Comparison of ENCODE assay signal across 9 cellular contexts in the genomic region with DNA sequence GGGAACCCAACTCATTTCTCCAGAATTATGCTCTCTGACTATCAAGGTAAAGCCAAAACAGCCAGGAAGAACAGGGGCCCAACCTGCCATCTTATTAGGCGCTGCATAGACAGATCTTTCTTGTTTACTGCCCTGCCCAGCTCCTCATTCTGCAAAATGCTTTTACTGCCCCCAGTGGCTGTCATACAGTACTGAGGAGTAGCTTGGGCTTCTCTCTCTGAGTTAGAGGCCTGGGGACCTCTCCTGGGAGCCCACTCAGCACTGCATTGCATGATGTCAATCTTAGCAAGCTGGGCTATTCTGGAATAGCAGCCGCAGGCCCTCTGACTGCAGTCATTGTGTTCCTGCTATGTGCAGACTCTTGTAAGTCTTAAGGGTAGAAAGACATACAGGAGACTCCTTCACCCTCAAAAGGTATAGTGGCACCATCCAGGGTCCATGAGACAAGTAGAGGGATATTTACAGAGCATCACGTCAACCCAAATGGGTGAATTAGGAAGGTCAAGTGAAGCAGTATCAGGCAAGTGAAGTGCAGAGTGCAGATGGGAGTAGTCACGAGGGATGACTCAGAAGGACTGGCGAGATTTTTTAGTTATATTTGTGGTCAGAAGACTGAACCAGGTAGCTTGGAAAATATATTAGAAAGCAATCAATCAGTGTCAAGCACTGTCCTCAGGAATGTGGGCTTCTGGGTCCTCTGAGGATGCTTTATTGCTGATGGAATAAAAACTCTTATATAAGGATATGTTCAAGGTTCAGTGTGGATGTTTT.
DNase-seq lines count a peak whose midpoint lies in the region; ATAC-seq and TF ChIP-seq lines count a peak whose summit lies in the region.
"Had no signal": no experiment of that assay in that cellular context is flagged by ENCODE, and none has a peak within 500 bp of the region (broad histone marks: within the 10 kb centered on the region; RNA-seq: fewer than 3 reads in every experiment).

No MANE protein-coding gene starts in this region.

- peak; percentile 9 for TF ChIP-seq CTCF in HL-60 (IDR thresholded peaks at IDR 0.05; ENCODE audit: insufficient read depth, low read length)
- TF ChIP-seq CTCF in astrocyte of the spinal cord (IDR thresholded peaks at IDR 0.05; ENCODE audit: low read depth, low read length): peak; percentile 26

- H3K27me3 ChIP-seq in HL-60 (ENCODE audit: insufficient read depth, poor library complexity, severe bottlenecking): no peaks in the 10 kb centered on the region

- DNase-seq in NCI-H1105 (lab: John Stamatoyannopoulos, UW) (peak; percentile 0), NCI-H1105 treated with DMSO at 0.1 percent for 48 hours (lab: John Stamatoyannopoulos, UW) (no peak), HL-60 (ENCODE audit: low read depth in 1 of 2, low spot score in 1 of 2) (no peak), astrocyte of the spinal cord (ENCODE audit: low read depth, low spot score) (no peak), renal cortical epithelial cell (ENCODE audit: low read depth) (peak; percentile 3), SIG-M5 (lab: John Stamatoyannopoulos, UW) (no peak), immature natural killer cell (no peak)
- DNase-seq: activated CD8-positive, alpha-beta memory T cell treated with anti-CD3 and anti-CD28 coated beads, Interleukin-2, amount 50 U/mL, for 4 hours had no signal

- no peaks in the 10 kb centered on the region for H3K4me1 Mint-ChIP-seq in immature natural killer cell

- no peak overlapping the region for H3K27ac ChIP-seq in HL-60 (replicated peaks)

- no peak overlapping the region for H3K27ac Mint-ChIP-seq in immature natural killer cell

- no peak for ATAC-seq in GM18873 (IDR thresholded peaks at IDR 0.05; ENCODE audit: low FRiP score, unreplicated experiment)

- H3K36me3 Mint-ChIP-seq in immature natural killer cell: no peaks in the 10 kb centered on the region

- H3K4me3 Mint-ChIP-seq in immature natural killer cell: no peak overlapping the region

- in situ Hi-C loops in astrocyte of the spinal cord (cut with HindIII; ENCODE audit: low sequenced_read_pairs): no loop called here

- H3K27me3 Mint-ChIP-seq in immature natural killer cell (ENCODE audit: low read depth in 3 of 3): peaks cover 0 to 2% (median 0%) of the 10 kb centered on the region in 3 donors

- H3K9me3 Mint-ChIP-seq in immature natural killer cell: peaks cover 0 to 6% (median 0%) of the 10 kb centered on the region in 6 donors

- H3K4me3 ChIP-seq in HL-60 (replicated peaks; ENCODE audit: insufficient read depth, low read length) (no peak overlapping the region), astrocyte of the spinal cord (ENCODE audit: low read depth, low read length) (no peak overlapping the region)

Comparison
In these comparisons a context has a peak if more than half of its experiments do, and no peak if none do; other contexts are left out.
1. DNase-seq: peak in NCI-H1105 (single experiment) and renal cortical epithelial cell (single experiment); none in NCI-H1105 treated with DMSO at 0.1 percent for 48 hours (single experiment), HL-60 (0 of 2), astrocyte of the spinal cord (single experiment), SIG-M5 (single experiment) and immature natural killer cell (0 of 3).